Comparison of ENCODE assay signal across 8 cellular contexts in the genomic region with DNA sequence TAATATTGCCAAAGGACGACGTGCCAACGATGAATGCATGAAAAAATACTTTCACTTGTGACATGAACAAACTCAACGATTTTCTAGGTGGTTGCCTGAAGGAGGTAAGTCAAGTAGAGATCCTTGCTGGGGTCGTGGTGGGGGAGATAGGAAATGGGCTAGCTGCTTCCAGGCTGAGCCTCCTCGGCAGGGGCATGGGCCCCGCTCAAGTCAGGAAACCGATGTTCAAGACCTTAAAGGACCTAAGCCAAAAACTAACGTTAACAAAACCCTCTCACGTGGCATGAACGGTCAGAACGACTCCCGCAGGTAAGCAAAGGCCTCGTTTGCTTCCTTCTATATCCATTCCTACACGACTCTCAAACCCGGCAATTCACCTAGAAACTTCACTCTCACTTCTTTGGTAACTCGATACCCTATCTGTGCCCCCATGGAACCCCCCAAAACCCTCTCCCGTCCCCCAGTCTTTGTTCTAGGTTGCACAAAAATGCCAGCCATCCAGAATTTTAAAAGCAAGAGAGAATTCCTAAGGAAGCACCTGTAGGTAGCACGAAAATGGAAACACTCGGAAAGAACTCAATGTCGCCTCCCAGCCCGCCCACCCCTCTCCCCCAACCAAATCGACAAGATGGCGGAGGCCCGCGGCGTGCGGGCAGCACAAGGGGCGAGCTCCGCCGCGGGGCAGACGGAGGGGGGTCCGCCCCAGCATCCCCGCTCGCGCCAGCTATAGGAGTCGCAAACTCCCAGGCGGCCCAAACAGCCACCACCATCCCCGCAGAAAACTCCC. TPM values are rescaled to one million over a fixed set of nuclear protein-coding genes. Genes with fewer than 3 reads are reported as not detected.
DNase-seq lines count a peak whose midpoint lies in the region; ATAC-seq and TF ChIP-seq lines count a peak whose summit lies in the region.

No MANE protein-coding gene starts in this region.

- peaks cover 37% of the 10 kb centered on the region for H3K4me1 Mint-ChIP-seq in activated CD8-positive, alpha-beta T cell treated with anti-CD3 and anti-CD28 coated beads, Interleukin-2, amount 10 ng/mL, durations not matched to agents 7 days and 5 days (ENCODE audit: low read depth)

- H3K36me3 Mint-ChIP-seq in activated CD8-positive, alpha-beta T cell treated with anti-CD3 and anti-CD28 coated beads, Interleukin-2, amount 10 ng/mL, durations not matched to agents 7 days and 5 days (ENCODE audit: low read depth), result peaks cover 34% of the 10 kb centered on the region

- H4K20me1 ChIP-seq in KMS-11 (ENCODE audit: insufficient read depth), result peaks cover 17% of the 10 kb centered on the region; the same call in 1 of the 2 replicates

- CTCF ChIA-PET in activated CD8-positive, alpha-beta T cell treated with anti-CD3 and anti-CD28 coated beads, Interleukin-2, amount 10 ng/mL, durations not matched to agents 7 days and 5 days (lab: Charles Lee), result interaction anchor here (1.2 to 1.7 kb wide), 2 partner anchors 247 to 266 kb away, joined by 3 to 5 read pairs; no protein-coding TSS in a partner anchor

- peak overlapping the region; percentile 98 for H3K27ac ChIP-seq in KMS-11
- peak overlapping the region; percentile 97 for H3K27ac ChIP-seq in parathyroid adenoma

- H3K36me3 ChIP-seq in KMS-11 (ENCODE audit: insufficient read depth) (peaks cover 12% of the 10 kb centered on the region; the same call in 1 of the 2 replicates), parathyroid adenoma (ENCODE audit: control insufficient read depth, insufficient read depth, low read length) (no peaks in the 10 kb centered on the region)

- peak; percentile 29 for ATAC-seq in activated CD8-positive, alpha-beta T cell treated with anti-CD3 and anti-CD28 coated beads, Interleukin-2, amount 10 ng/mL, durations not matched to agents 7 days and 5 days

- no peaks in the 10 kb centered on the region for H3K27me3 Mint-ChIP-seq in activated CD8-positive, alpha-beta T cell treated with anti-CD3 and anti-CD28 coated beads, Interleukin-2, amount 10 ng/mL, durations not matched to agents 7 days and 5 days (ENCODE audit: low read depth)

- DNase-seq in NCI-H2029 (lab: John Stamatoyannopoulos, UW) (peak; percentile 17), NCI-H2029 treated with DMSO at 0.1 percent for 48 hours (lab: John Stamatoyannopoulos, UW) (no peak), fibroblast of pulmonary artery (ENCODE audit: low read depth) (no peak), cerebellum (ENCODE audit: low spot score) (no peak), RKO (ENCODE audit: low spot score) (no peak)
- no peak for DNase-seq in activated CD8-positive, alpha-beta T cell treated with anti-CD3 and anti-CD28 coated beads, Interleukin-2, amount 10 ng/mL, durations not matched to agents 7 days and 5 days

- TF ChIP-seq CTCF in KMS-11 (conservative IDR thresholded peaks at IDR 0.05; ENCODE audit: low read depth, low read length) (no peak), fibroblast of pulmonary artery (IDR thresholded peaks at IDR 0.05; ENCODE audit: low read length, missing control alignments) (no peak), parathyroid adenoma (IDR thresholded peaks at IDR 0.05) (no peak)

- H2AFZ ChIP-seq in KMS-11 (ENCODE audit: low read depth), result peak overlapping the region; percentile 62
- H2AFZ ChIP-seq in parathyroid adenoma, result peak overlapping the region; percentile 85

- H3K27me3 ChIP-seq in KMS-11 (ENCODE audit: insufficient read depth, low read depth), result no peaks in the 10 kb centered on the region
- no peaks in the 10 kb centered on the region for H3K27me3 ChIP-seq in parathyroid adenoma (ENCODE audit: control insufficient read depth, insufficient read depth, low read length)

- H3K9me3 Mint-ChIP-seq in activated CD8-positive, alpha-beta T cell treated with anti-CD3 and anti-CD28 coated beads, Interleukin-2, amount 10 ng/mL, durations not matched to agents 7 days and 5 days (ENCODE audit: insufficient read depth), result no peaks in the 10 kb centered on the region

- H3K9ac ChIP-seq in KMS-11 (peak overlapping the region; percentile 99), parathyroid adenoma (peak overlapping the region; percentile 56)

- H3K27ac Mint-ChIP-seq in activated CD8-positive, alpha-beta T cell treated with anti-CD3 and anti-CD28 coated beads, Interleukin-2, amount 10 ng/mL, durations not matched to agents 7 days and 5 days, result peak overlapping the region; percentile 100

- POLR2A ChIA-PET in activated CD8-positive, alpha-beta T cell treated with anti-CD3 and anti-CD28 coated beads, Interleukin-2, amount 10 ng/mL, durations not matched to agents 7 days and 5 days (lab: Charles Lee), result interaction anchor here (0.6 to 2.7 kb wide), 7 partner anchors 10 to 1997 kb away, joined by 3 to 29 read pairs (median 5); no protein-coding TSS in a partner anchor

- peaks cover 47% of the 10 kb centered on the region for H3K79me2 ChIP-seq in KMS-11 (ENCODE audit: insufficient read depth, low read depth)
- H3K79me2 ChIP-seq in parathyroid adenoma, result peaks cover 12% of the 10 kb centered on the region

- no peaks in the 10 kb centered on the region for H3K9me3 ChIP-seq in parathyroid adenoma (ENCODE audit: control insufficient read depth, low read length)

- H3K4me3 Mint-ChIP-seq in activated CD8-positive, alpha-beta T cell treated with anti-CD3 and anti-CD28 coated beads, Interleukin-2, amount 10 ng/mL, durations not matched to agents 7 days and 5 days, result peak overlapping the region; percentile 99

- H3K4me3 ChIP-seq in KMS-11 (IDR thresholded peaks at IDR 0.05; ENCODE audit: insufficient read depth, low read depth, low read length) (no peak overlapping the region), fibroblast of pulmonary artery (replicated peaks; ENCODE audit: low read depth, low read length) (peak overlapping the region; percentile 99), parathyroid adenoma (ENCODE audit: low read depth, low read length) (peak overlapping the region; percentile 81)

- peak overlapping the region; percentile 99 for H3K4me2 ChIP-seq in KMS-11
- H3K4me2 ChIP-seq in parathyroid adenoma (ENCODE audit: low read length), result peak overlapping the region; percentile 83

- H3K4me1 ChIP-seq in KMS-11 (ENCODE audit: low read depth, poor library complexity, severe bottlenecking) (peaks cover 31% of the 10 kb centered on the region), parathyroid adenoma (peaks cover 9% of the 10 kb centered on the region)

RNA-seq across cellular contexts. Expression of a gene that starts 13.6 kb away (rescaled TPM):
- not detected for total RNA-seq in activated CD8-positive, alpha-beta T cell treated with anti-CD3 and anti-CD28 coated beads, Interleukin-2, amount 10 ng/mL, durations not matched to agents 7 days and 5 days
- not detected for total RNA-seq in cerebellum

RNA-seq across cellular contexts. Expression of a gene that starts 19.8 kb away (rescaled TPM):
- total RNA-seq in activated CD8-positive, alpha-beta T cell treated with anti-CD3 and anti-CD28 coated beads, Interleukin-2, amount 10 ng/mL, durations not matched to agents 7 days and 5 days, result under 1 TPM; 0.45 to 0.47 TPM
- not detected for total RNA-seq in cerebellum

RNA-seq across cellular contexts. Expression of a gene that starts 29.5 kb away (rescaled TPM):
- not detected for total RNA-seq in activated CD8-positive, alpha-beta T cell treated with anti-CD3 and anti-CD28 coated beads, Interleukin-2, amount 10 ng/mL, durations not matched to agents 7 days and 5 days
- not detected for total RNA-seq in cerebellum

RNA-seq across cellular contexts. Expression of a gene that starts 33.6 kb away (rescaled TPM):
- total RNA-seq in activated CD8-positive, alpha-beta T cell treated with anti-CD3 and anti-CD28 coated beads, Interleukin-2, amount 10 ng/mL, durations not matched to agents 7 days and 5 days, result not detected
- total RNA-seq in cerebellum, result not detected

RNA-seq across cellular contexts. Expression of a gene that starts 50.9 kb away (rescaled TPM):
- not detected for total RNA-seq in activated CD8-positive, alpha-beta T cell treated with anti-CD3 and anti-CD28 coated beads, Interleukin-2, amount 10 ng/mL, durations not matched to agents 7 days and 5 days
- total RNA-seq in cerebellum, result not detected
